Comparison of ENCODE assay signal across 20 cellular contexts in genomic region chr2:120637847-120638246, GRCh38.
DNase-seq lines count a peak whose midpoint lies in the region; ATAC-seq and TF ChIP-seq lines count a peak whose summit lies in the region.
"Had no signal": no experiment of that assay in that cellular context is flagged by ENCODE, and none has a peak within 500 bp of the region (broad histone marks: within the 10 kb centered on the region; RNA-seq: fewer than 3 reads in every experiment).

No MANE protein-coding gene starts in this region.

- ATAC-seq in left ventricle myocardium superior, result no peak
- ATAC-seq: GM12878, GM23338 had no signal

- TF ChIP-seq EP300 in transverse colon (IDR thresholded peaks at IDR 0.05; ENCODE audit: low read depth), result no peak

- H3K9me3 ChIP-seq in spleen (no peaks in the 10 kb centered on the region), transverse colon (no peaks in the 10 kb centered on the region)
- H3K9me3 ChIP-seq: BLaER1, HAP-1 had no signal

- H3K4me1 ChIP-seq in spleen, result no peaks in the 10 kb centered on the region
- peaks cover 0 to 2% (median 0%) of the 10 kb centered on the region in 4 donors for H3K4me1 ChIP-seq in transverse colon
- H3K4me1 ChIP-seq: BLaER1, HAP-1 had no signal

- TF ChIP-seq CTCF in spleen (IDR thresholded peaks at IDR 0.05 in 8 of 11, conservative IDR thresholded peaks at IDR 0.05 in 3 of 11) (no peak), transverse colon (IDR thresholded peaks at IDR 0.05) (no peak)

- in situ Hi-C loops in transverse colon (cut with MboI; ENCODE audit: low pct_ligation_motif_present in 1 of 4, low pct_unique_long_range_greater_than_20kb in 1 of 4, low sequenced_read_pairs in 3 of 4), result no loop called here

- peak; percentile 44 for DNase-seq in cardiac septum (ENCODE audit: low spot score)
- no peak for DNase-seq in left ventricle myocardium superior
- peak; percentile 65 for DNase-seq in mesenteric fat pad (ENCODE audit: low spot score)
- peak; percentile 38 for DNase-seq in spleen
- no peak for DNase-seq in erythroblast (lab: John Stamatoyannopoulos, UW)
- DNase-seq in kidney tubule cell (ENCODE audit: low spot score), result no peak
- DNase-seq in transverse colon, result no peak
- DNase-seq: CD4-positive, alpha-beta T cell; CD8-positive, alpha-beta memory T cell; DMS 273 treated with DMSO at 0.1 percent for 48 hours; DMS79; EL; GDM1; HFFc6 had no signal

- H3K27ac ChIP-seq in spleen (no peak overlapping the region), transverse colon (no peak overlapping the region)
- H3K27ac ChIP-seq: 22Rv1, BLaER1, C4-2B had no signal

- H3K4me3 ChIP-seq in spleen, result no peak overlapping the region
- H3K4me3 ChIP-seq in transverse colon, result no peak overlapping the region
- H3K4me3 ChIP-seq: BLaER1, GM12878, GM23338, HAP-1 had no signal

- intact Hi-C loops in cardiac septum (cut with DNase I), result no loop called here
- intact Hi-C loops in left ventricle myocardium superior (cut with micrococcal nuclease), result no loop called here
- intact Hi-C loops in spleen (cut with DNase I; ENCODE audit: low total_unique reads), result no loop called here
- intact Hi-C loops in transverse colon (cut with DNase I; ENCODE audit: low total_unique reads), result no loop called here

- TF ChIP-seq POLR2A in spleen (IDR thresholded peaks at IDR 0.05), result no peak
- no peak for TF ChIP-seq POLR2A in erythroblast (IDR thresholded peaks at IDR 0.05; ENCODE audit: low read length)
- TF ChIP-seq POLR2A in transverse colon (IDR thresholded peaks at IDR 0.05), result no peak

- H3K27me3 ChIP-seq in spleen (replicated peaks in 1 of 7), result peaks cover 0 to 4% (median 0%) of the 10 kb centered on the region in 7 donors
- no peaks in the 10 kb centered on the region for H3K27me3 ChIP-seq in transverse colon
- H3K27me3 ChIP-seq: BLaER1 had no signal

- H3K36me3 ChIP-seq in spleen, result no peaks in the 10 kb centered on the region
- no peaks in the 10 kb centered on the region for H3K36me3 ChIP-seq in transverse colon
- H3K36me3 ChIP-seq: BLaER1, HAP-1 had no signal

- WGBS in spleen, 5 donors, result 61 to 89% (median 80%) methylated on average over 5 of the region's 5 CpGs
- WGBS in transverse colon (ENCODE audit: low coverage in 1 of 2), 2 donors, result 88% methylated on average over 5 of the region's 5 CpGs; no CpG with 5 or more reads in 1 of the 2 donors

Comparison
In these comparisons a context has a peak if more than half of its experiments do, and no peak if none do; other contexts are left out.
1. DNase-seq: peak in cardiac septum (single experiment), mesenteric fat pad (single experiment) and spleen (single experiment); none in left ventricle myocardium superior (single experiment), erythroblast (0 of 2), kidney tubule cell (single experiment) and transverse colon (single experiment).